In the genomic region with DNA sequence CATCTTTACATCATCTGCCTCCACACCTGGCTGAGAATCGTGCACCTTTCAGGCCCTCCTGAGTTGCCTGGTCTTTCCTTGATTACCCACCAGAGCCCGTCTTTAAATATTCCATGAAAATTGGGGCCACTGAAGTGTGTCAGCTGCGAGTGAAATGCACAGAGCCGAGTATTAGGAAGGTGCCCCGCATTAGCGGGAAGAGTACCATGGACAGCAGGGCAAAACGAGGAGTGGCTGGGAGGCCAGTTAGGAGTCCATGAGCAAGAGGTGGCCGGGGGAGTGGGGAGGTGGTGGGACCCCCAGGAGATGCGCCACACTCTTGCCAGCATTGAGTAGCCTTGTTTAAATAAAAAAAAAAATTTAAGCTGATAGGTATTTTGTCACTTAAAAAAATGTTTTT, we compare ENCODE assay signal across 18 cellular contexts.
DNase-seq lines count a peak whose midpoint lies in the region; ATAC-seq, FAIRE-seq and TF ChIP-seq lines count a peak whose summit lies in the region.
"Had no signal": no experiment of that assay in that cellular context is flagged by ENCODE, and none has a peak within 500 bp of the region (broad histone marks: within the 10 kb centered on the region; RNA-seq: fewer than 3 reads in every experiment).

No MANE protein-coding gene starts in this region.

- POLR2A ChIA-PET in A549 (lab: Yijun Ruan, JAX): no interaction called here

- no peak for TF ChIP-seq EP300 in A549 (IDR thresholded peaks at IDR 0.05)
- no peak for TF ChIP-seq EP300 in Ishikawa (IDR thresholded peaks at IDR 0.05; ENCODE audit: borderline replicate concordance)
- no peak for TF ChIP-seq EP300 in transverse colon (IDR thresholded peaks at IDR 0.05; ENCODE audit: low read depth)

- WGBS in A549 (ENCODE audit: missing lambda C conversion rate): 77% methylated on average over 9 of the region's 9 CpGs
- WGBS in transverse colon (ENCODE audit: low coverage in 1 of 2), 2 donors: 80 to 82% methylated on average over 9 of the region's 9 CpGs

- H4K20me1 ChIP-seq in BLaER1: peaks cover 34% of the 10 kb centered on the region

- H3K9me3 ChIP-seq in A549: no peaks in the 10 kb centered on the region
- no peaks in the 10 kb centered on the region for H3K9me3 ChIP-seq in BLaER1
- H3K9me3 ChIP-seq in kidney (ENCODE audit: control insufficient read depth in 1 of 2, low read length in 2 of 2): no peaks in the 10 kb centered on the region
- no peaks in the 10 kb centered on the region for H3K9me3 ChIP-seq in transverse colon
- H3K9me3 ChIP-seq: HAP-1 had no signal

- FAIRE-seq in A549 (lab: Jason Lieb, UNC): no peak
- no peak for FAIRE-seq in kidney (lab: Jason Lieb, UNC)
- FAIRE-seq: A204.1, HTR-8/SVneo had no signal

- peaks cover 3% of the 10 kb centered on the region for H3K4me1 ChIP-seq in A549
- peaks cover 55% of the 10 kb centered on the region for H3K4me1 ChIP-seq in BLaER1
- H3K4me1 ChIP-seq in kidney (ENCODE audit: control insufficient read depth in 1 of 2, insufficient read depth in 1 of 2, low read depth in 1 of 2, low read length in 2 of 2): peaks cover 0 to 6% of the 10 kb centered on the region in 2 donors
- no peaks in the 10 kb centered on the region for H3K4me1 ChIP-seq in transverse colon
- H3K4me1 ChIP-seq: HAP-1 had no signal

- in situ Hi-C loops in transverse colon (cut with MboI; ENCODE audit: low pct_ligation_motif_present in 1 of 4, low pct_unique_long_range_greater_than_20kb in 1 of 4, low sequenced_read_pairs in 3 of 4): no loop called here

- H3K27ac ChIP-seq in A549: no peak overlapping the region
- H3K27ac ChIP-seq in BLaER1: no peak overlapping the region
- no peak overlapping the region for H3K27ac ChIP-seq in kidney (ENCODE audit: low read depth in 2 of 2, low read length in 2 of 2)
- no peak overlapping the region for H3K27ac ChIP-seq in transverse colon
- H3K27ac ChIP-seq: HL-60 had no signal

- TF ChIP-seq POLR2A in A549 (IDR thresholded peaks at IDR 0.05; ENCODE audit: low read length) (no peak), transverse colon (IDR thresholded peaks at IDR 0.05) (no peak)

- no peak for TF ChIP-seq RAD21 in A549 (conservative IDR thresholded peaks at IDR 0.05 in 1 of 2, IDR thresholded peaks at IDR 0.05 in 1 of 2)
- TF ChIP-seq RAD21 in Ishikawa (IDR thresholded peaks at IDR 0.05; ENCODE audit: low read depth): no peak

- TF ChIP-seq CTCF in A549 (IDR thresholded peaks at IDR 0.05) (no peak), kidney (IDR thresholded peaks at IDR 0.05; ENCODE audit: borderline replicate concordance, extremely low read depth, insufficient read depth) (no peak), transverse colon (IDR thresholded peaks at IDR 0.05) (no peak)

- H3K36me3 ChIP-seq in BLaER1 (no peaks in the 10 kb centered on the region), kidney (ENCODE audit: control insufficient read depth in 1 of 2, insufficient read depth in 2 of 2, low read length in 2 of 2) (no peaks in the 10 kb centered on the region), transverse colon (no peaks in the 10 kb centered on the region)
- H3K36me3 ChIP-seq: HAP-1 had no signal

- no peak overlapping the region for H3K4me2 ChIP-seq in A549
- peak overlapping the region; percentile 79 for H3K4me2 ChIP-seq in BLaER1

- no peak overlapping the region for H3K9ac ChIP-seq in BLaER1
- H3K9ac ChIP-seq in kidney (ENCODE audit: low read length in 2 of 2): no peak overlapping the region

- intact Hi-C loops in kidney (cut with DNase I) (no loop called here), transverse colon (cut with DNase I; ENCODE audit: low total_unique reads) (no loop called here)

- H3K4me3 ChIP-seq in A549 (no peak overlapping the region), BLaER1 (no peak overlapping the region), kidney (ENCODE audit: low read length in 2 of 2) (no peak overlapping the region), transverse colon (no peak overlapping the region)
- H3K4me3 ChIP-seq: HAP-1 had no signal

- H3K27me3 ChIP-seq in BLaER1 (no peaks in the 10 kb centered on the region), transverse colon (no peaks in the 10 kb centered on the region)

- DNase-seq in A549 (ENCODE audit: low read depth in 1 of 2, low spot score in 1 of 2) (no peak), kidney (peak; percentile 28), SW480 (ENCODE audit: low spot score) (no peak), transverse colon (no peak), ureter (ENCODE audit: low spot score) (no peak)
- DNase-seq: AML-193; Calu3; CD8-positive, alpha-beta T cell; DMS79 treated with DMSO at 0.1 percent for 48 hours; GF-D8; KG1 had no signal

- ATAC-seq in A549 (no peak), HG03521 (IDR thresholded peaks at IDR 0.05; ENCODE audit: unreplicated experiment) (no peak)
- ATAC-seq: CD8-positive, alpha-beta T cell had no signal

- CTCF ChIA-PET in A549 (lab: Yijun Ruan, JAX): interaction anchor here (0.8 to 1.6 kb wide), 5 partner anchors 9 to 99 kb away, joined by 3 to 8 read pairs (median 3); no protein-coding TSS in a partner anchor

TF ChIP-seq in A549, 52 proteins besides CTCF, POLR2A, EP300 and RAD21:
- TF ChIP-seq, protein P1, sequence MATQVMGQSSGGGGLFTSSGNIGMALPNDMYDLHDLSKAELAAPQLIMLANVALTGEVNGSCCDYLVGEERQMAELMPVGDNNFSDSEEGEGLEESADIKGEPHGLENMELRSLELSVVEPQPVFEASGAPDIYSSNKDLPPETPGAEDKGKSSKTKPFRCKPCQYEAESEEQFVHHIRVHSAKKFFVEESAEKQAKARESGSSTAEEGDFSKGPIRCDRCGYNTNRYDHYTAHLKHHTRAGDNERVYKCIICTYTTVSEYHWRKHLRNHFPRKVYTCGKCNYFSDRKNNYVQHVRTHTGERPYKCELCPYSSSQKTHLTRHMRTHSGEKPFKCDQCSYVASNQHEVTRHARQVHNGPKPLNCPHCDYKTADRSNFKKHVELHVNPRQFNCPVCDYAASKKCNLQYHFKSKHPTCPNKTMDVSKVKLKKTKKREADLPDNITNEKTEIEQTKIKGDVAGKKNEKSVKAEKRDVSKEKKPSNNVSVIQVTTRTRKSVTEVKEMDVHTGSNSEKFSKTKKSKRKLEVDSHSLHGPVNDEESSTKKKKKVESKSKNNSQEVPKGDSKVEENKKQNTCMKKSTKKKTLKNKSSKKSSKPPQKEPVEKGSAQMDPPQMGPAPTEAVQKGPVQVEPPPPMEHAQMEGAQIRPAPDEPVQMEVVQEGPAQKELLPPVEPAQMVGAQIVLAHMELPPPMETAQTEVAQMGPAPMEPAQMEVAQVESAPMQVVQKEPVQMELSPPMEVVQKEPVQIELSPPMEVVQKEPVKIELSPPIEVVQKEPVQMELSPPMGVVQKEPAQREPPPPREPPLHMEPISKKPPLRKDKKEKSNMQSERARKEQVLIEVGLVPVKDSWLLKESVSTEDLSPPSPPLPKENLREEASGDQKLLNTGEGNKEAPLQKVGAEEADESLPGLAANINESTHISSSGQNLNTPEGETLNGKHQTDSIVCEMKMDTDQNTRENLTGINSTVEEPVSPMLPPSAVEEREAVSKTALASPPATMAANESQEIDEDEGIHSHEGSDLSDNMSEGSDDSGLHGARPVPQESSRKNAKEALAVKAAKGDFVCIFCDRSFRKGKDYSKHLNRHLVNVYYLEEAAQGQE (IDR thresholded peaks at IDR 0.05): peak; percentile 28; the same call in 1 of the 2 replicates
- TF ChIP-seq NPAS2 (CRISPR knock-in tag; IDR thresholded peaks at IDR 0.05; ENCODE audit: borderline replicate concordance): no peak
TF ChIP-seq in A549: peak in this region for 1.

TF ChIP-seq in Ishikawa, 13 proteins besides CTCF, POLR2A, EP300 and RAD21:
- TF ChIP-seq, protein P1 (IDR thresholded peaks at IDR 0.05; ENCODE audit: low read depth): peak; percentile 66
- no peak for TF ChIP-seq YY1 (IDR thresholded peaks at IDR 0.05; ENCODE audit: low read depth)
